ENCODE assay signal across 1 cellular context in genomic region chr1:2556277-2557145, GRCh38.
TF ChIP-seq lines count a peak whose summit lies in the region.

TSS of gene TNFRSF14 (plus strand) at chr1:2556371. CDS start at chr1:2556665, 294 bp downstream.

TF ChIP-seq in GM12878, 131 proteins besides CTCF, POLR2A, EP300 and RAD21 (continued from another document and continues in another):
- TF ChIP-seq FOXM1 (IDR thresholded peaks at IDR 0.05; ENCODE audit: low read depth, low read length) (no peak), SREBF2 (IDR thresholded peaks at IDR 0.05; ENCODE audit: low read length) (no peak), ZNF687 (IDR thresholded peaks at IDR 0.05) (no peak), ZNF592 (IDR thresholded peaks at IDR 0.05) (no peak), JUNB (IDR thresholded peaks at IDR 0.05) (no peak), ATF7 (IDR thresholded peaks at IDR 0.05; ENCODE audit: low read depth) (no peak), MYC (IDR thresholded peaks at IDR 0.05; ENCODE audit: insufficient read depth, insufficient read length, insufficient replicate concordance, low read length, severe bottlenecking) (no peak), IKZF2 (IDR thresholded peaks at IDR 0.05) (no peak), EGR1 (IDR thresholded peaks at IDR 0.05; ENCODE audit: borderline replicate concordance in 1 of 2, low read depth in 2 of 2, low read length in 2 of 2) (no peak), RAD51 (IDR thresholded peaks at IDR 0.05) (no peak), TARDBP (IDR thresholded peaks at IDR 0.05; ENCODE audit: borderline replicate concordance) (no peak), BHLHE40 (IDR thresholded peaks at IDR 0.05; ENCODE audit: borderline replicate concordance in 1 of 2, low read depth in 2 of 2, low read length in 1 of 2) (peak; percentile 36 to 67; a peak in 2 of 4 replicates), NR2C1 (IDR thresholded peaks at IDR 0.05) (no peak), HDAC2 (IDR thresholded peaks at IDR 0.05) (no peak), ZNF622 (IDR thresholded peaks at IDR 0.05) (no peak), IRF4 (IDR thresholded peaks at IDR 0.05; ENCODE audit: low read depth, low read length) (no peak), POLR2AphosphoS5 (IDR thresholded peaks at IDR 0.05; ENCODE audit: low read length) (peak; percentile 62; the same call in 1 of the 2 replicates), SMAD1 (IDR thresholded peaks at IDR 0.05; ENCODE audit: low read depth, partially characterized antibody) (peak; percentile 9), SIX5 (IDR thresholded peaks at IDR 0.05; ENCODE audit: low read depth, low read length, severe bottlenecking) (no peak), HDAC6 (IDR thresholded peaks at IDR 0.05; ENCODE audit: unreplicated experiment) (no peak), REST (IDR thresholded peaks at IDR 0.05; ENCODE audit: low read depth, low read length) (no peak), SREBF1 (IDR thresholded peaks at IDR 0.05; ENCODE audit: low read length) (no peak)
- TF ChIP-seq, protein P1, sequence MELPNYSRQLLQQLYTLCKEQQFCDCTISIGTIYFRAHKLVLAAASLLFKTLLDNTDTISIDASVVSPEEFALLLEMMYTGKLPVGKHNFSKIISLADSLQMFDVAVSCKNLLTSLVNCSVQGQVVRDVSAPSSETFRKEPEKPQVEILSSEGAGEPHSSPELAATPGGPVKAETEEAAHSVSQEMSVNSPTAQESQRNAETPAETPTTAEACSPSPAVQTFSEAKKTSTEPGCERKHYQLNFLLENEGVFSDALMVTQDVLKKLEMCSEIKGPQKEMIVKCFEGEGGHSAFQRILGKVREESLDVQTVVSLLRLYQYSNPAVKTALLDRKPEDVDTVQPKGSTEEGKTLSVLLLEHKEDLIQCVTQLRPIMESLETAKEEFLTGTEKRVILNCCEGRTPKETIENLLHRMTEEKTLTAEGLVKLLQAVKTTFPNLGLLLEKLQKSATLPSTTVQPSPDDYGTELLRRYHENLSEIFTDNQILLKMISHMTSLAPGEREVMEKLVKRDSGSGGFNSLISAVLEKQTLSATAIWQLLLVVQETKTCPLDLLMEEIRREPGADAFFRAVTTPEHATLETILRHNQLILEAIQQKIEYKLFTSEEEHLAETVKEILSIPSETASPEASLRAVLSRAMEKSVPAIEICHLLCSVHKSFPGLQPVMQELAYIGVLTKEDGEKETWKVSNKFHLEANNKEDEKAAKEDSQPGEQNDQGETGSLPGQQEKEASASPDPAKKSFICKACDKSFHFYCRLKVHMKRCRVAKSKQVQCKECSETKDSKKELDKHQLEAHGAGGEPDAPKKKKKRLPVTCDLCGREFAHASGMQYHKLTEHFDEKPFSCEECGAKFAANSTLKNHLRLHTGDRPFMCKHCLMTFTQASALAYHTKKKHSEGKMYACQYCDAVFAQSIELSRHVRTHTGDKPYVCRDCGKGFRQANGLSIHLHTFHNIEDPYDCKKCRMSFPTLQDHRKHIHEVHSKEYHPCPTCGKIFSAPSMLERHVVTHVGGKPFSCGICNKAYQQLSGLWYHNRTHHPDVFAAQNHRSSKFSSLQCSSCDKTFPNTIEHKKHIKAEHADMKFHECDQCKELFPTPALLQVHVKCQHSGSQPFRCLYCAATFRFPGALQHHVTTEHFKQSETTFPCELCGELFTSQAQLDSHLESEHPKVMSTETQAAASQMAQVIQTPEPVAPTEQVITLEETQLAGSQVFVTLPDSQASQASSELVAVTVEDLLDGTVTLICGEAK (IDR thresholded peaks at IDR 0.05; ENCODE audit: borderline replicate concordance): peak; percentile 56; the same call in 1 of the 2 replicates
- TF ChIP-seq, protein P2, sequence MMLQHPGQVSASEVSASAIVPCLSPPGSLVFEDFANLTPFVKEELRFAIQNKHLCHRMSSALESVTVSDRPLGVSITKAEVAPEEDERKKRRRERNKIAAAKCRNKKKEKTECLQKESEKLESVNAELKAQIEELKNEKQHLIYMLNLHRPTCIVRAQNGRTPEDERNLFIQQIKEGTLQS (IDR thresholded peaks at IDR 0.05; ENCODE audit: borderline replicate concordance, extremely low read depth, low read depth, low read length): no peak
- TF ChIP-seq, protein P3, sequence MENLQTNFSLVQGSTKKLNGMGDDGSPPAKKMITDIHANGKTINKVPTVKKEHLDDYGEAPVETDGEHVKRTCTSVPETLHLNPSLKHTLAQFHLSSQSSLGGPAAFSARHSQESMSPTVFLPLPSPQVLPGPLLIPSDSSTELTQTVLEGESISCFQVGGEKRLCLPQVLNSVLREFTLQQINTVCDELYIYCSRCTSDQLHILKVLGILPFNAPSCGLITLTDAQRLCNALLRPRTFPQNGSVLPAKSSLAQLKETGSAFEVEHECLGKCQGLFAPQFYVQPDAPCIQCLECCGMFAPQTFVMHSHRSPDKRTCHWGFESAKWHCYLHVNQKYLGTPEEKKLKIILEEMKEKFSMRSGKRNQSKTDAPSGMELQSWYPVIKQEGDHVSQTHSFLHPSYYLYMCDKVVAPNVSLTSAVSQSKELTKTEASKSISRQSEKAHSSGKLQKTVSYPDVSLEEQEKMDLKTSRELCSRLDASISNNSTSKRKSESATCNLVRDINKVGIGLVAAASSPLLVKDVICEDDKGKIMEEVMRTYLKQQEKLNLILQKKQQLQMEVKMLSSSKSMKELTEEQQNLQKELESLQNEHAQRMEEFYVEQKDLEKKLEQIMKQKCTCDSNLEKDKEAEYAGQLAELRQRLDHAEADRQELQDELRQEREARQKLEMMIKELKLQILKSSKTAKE (IDR thresholded peaks at IDR 0.05; ENCODE audit: low read depth, poor library complexity, severe bottlenecking): peak; percentile 5
- TF ChIP-seq, protein P4, sequence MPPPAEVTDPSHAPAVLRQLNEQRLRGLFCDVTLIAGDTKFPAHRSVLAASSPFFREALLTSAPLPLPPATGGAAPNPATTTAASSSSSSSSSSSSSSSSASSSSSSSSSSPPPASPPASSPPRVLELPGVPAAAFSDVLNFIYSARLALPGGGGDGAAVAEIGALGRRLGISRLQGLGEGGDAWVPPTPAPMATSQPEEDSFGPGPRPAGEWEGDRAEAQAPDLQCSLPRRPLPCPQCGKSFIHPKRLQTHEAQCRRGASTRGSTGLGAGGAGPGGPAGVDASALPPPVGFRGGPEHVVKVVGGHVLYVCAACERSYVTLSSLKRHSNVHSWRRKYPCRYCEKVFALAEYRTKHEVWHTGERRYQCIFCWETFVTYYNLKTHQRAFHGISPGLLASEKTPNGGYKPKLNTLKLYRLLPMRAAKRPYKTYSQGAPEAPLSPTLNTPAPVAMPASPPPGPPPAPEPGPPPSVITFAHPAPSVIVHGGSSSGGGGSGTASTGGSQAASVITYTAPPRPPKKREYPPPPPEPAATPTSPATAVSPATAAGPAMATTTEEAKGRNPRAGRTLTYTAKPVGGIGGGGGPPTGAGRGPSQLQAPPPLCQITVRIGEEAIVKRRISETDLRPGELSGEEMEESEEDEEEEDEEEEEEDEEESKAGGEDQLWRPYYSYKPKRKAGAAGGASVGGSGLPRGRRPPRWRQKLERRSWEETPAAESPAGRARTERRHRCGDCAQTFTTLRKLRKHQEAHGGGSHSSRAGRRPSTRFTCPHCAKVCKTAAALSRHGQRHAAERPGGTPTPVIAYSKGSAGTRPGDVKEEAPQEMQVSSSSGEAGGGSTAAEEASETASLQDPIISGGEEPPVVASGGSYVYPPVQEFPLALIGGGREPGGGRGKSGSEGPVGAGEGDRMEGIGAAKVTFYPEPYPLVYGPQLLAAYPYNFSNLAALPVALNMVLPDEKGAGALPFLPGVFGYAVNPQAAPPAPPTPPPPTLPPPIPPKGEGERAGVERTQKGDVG (CRISPR knock-in tag; IDR thresholded peaks at IDR 0.05): peak; percentile 52; the same call in 1 of the 2 replicates
- TF ChIP-seq, protein P5, sequence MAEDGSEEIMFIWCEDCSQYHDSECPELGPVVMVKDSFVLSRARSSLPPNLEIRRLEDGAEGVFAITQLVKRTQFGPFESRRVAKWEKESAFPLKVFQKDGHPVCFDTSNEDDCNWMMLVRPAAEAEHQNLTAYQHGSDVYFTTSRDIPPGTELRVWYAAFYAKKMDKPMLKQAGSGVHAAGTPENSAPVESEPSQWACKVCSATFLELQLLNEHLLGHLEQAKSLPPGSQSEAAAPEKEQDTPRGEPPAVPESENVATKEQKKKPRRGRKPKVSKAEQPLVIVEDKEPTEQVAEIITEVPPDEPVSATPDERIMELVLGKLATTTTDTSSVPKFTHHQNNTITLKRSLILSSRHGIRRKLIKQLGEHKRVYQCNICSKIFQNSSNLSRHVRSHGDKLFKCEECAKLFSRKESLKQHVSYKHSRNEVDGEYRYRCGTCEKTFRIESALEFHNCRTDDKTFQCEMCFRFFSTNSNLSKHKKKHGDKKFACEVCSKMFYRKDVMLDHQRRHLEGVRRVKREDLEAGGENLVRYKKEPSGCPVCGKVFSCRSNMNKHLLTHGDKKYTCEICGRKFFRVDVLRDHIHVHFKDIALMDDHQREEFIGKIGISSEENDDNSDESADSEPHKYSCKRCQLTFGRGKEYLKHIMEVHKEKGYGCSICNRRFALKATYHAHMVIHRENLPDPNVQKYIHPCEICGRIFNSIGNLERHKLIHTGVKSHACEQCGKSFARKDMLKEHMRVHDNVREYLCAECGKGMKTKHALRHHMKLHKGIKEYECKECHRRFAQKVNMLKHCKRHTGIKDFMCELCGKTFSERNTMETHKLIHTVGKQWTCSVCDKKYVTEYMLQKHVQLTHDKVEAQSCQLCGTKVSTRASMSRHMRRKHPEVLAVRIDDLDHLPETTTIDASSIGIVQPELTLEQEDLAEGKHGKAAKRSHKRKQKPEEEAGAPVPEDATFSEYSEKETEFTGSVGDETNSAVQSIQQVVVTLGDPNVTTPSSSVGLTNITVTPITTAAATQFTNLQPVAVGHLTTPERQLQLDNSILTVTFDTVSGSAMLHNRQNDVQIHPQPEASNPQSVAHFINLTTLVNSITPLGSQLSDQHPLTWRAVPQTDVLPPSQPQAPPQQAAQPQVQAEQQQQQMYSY (CRISPR knock-in tag; IDR thresholded peaks at IDR 0.05): no peak
